In genomic region chr18:67628674-67629073, GRCh38 we compare ENCODE assay signal across 21 cellular contexts.
DNase-seq lines count a peak whose midpoint lies in the region; ATAC-seq, FAIRE-seq and TF ChIP-seq lines count a peak whose summit lies in the region.
"Had no signal": no experiment of that assay in that cellular context is flagged by ENCODE, and none has a peak within 500 bp of the region (broad histone marks: within the 10 kb centered on the region; RNA-seq: fewer than 3 reads in every experiment).

No MANE protein-coding gene starts in this region.

- H3K36me3 Mint-ChIP-seq in GM23338 (ENCODE audit: low read depth), result no peaks in the 10 kb centered on the region
- H3K36me3 Mint-ChIP-seq: CD14-positive monocyte; CD8-positive, alpha-beta T cell had no signal

- H3K27me3 ChIP-seq in GM23338 (ENCODE audit: insufficient read depth) (no peaks in the 10 kb centered on the region), small intestine (ENCODE audit: control insufficient read depth in 2 of 2, insufficient read depth in 2 of 2, low read length in 2 of 2) (no peaks in the 10 kb centered on the region)

- WGBS in small intestine, 3 donors, result 65 to 67% (median 66%) methylated on average over 7 of the region's 7 CpGs

- H3K36me3 ChIP-seq in GM23338 (ENCODE audit: insufficient read depth) (no peaks in the 10 kb centered on the region), small intestine (ENCODE audit: control insufficient read depth in 2 of 2, insufficient read depth in 2 of 2, low read length in 2 of 2) (no peaks in the 10 kb centered on the region)

- H2AFZ ChIP-seq in GM23338, result peak overlapping the region; percentile 9; the same call in 1 of the 2 replicates

- peaks cover 6% of the 10 kb centered on the region for H3K27me3 Mint-ChIP-seq in GM23338 (ENCODE audit: insufficient read depth, low read depth, poor library complexity)

- no peak for FAIRE-seq in small intestine (lab: Jason Lieb, UNC)
- FAIRE-seq: A549, GM12878, GM18507, H1, HTR-8/SVneo had no signal

- H3K9me3 Mint-ChIP-seq in GM23338, result no peaks in the 10 kb centered on the region
- H3K9me3 Mint-ChIP-seq: CD8-positive, alpha-beta T cell; HFFc6 had no signal

- no peaks in the 10 kb centered on the region for H3K9me2 ChIP-seq in GM23338 (ENCODE audit: insufficient read depth)

- intact Hi-C loops in Right ventricle myocardium inferior (cut with DNase I), result no loop called here

- H3K4me3 Mint-ChIP-seq in GM23338, result no peak overlapping the region
- H3K4me3 Mint-ChIP-seq: CD14-positive monocyte; CD8-positive, alpha-beta T cell; HFFc6 had no signal

- H3K9me3 ChIP-seq in small intestine (ENCODE audit: control insufficient read depth, low read depth), result no peaks in the 10 kb centered on the region
- H3K9me3 ChIP-seq: A549 had no signal

- H4K20me1 ChIP-seq in GM23338 (replicated peaks; ENCODE audit: insufficient read depth), result no peaks in the 10 kb centered on the region

- no peaks in the 10 kb centered on the region for H3K79me2 ChIP-seq in GM23338 (replicated peaks; ENCODE audit: insufficient read depth)

- no peaks in the 10 kb centered on the region for H3F3A ChIP-seq in GM23338 (replicated peaks; ENCODE audit: low read depth)

- H3K4me3 ChIP-seq in GM23338 (no peak overlapping the region), fibroblast of villous mesenchyme (ENCODE audit: low read depth, low read length) (no peak overlapping the region), small intestine (ENCODE audit: low read depth in 1 of 2, low read length in 2 of 2) (no peak overlapping the region)
- H3K4me3 ChIP-seq: A549, GM12878 had no signal

- ATAC-seq in GM23338 (no peak), HG03571 (IDR thresholded peaks at IDR 0.05; ENCODE audit: unreplicated experiment) (no peak), Right ventricle myocardium inferior (no peak)
- ATAC-seq: A549; CD8-positive, alpha-beta T cell; GM12878 had no signal

- H3K27ac Mint-ChIP-seq in GM23338, result peak overlapping the region; percentile 40; the same call in 1 of the 2 replicates
- H3K27ac Mint-ChIP-seq: CD14-positive monocyte; CD8-positive, alpha-beta T cell; HFFc6 had no signal

- H3K27ac ChIP-seq in GM23338 (ENCODE audit: low read depth) (no peak overlapping the region), small intestine (ENCODE audit: low read depth in 1 of 2, low read length in 1 of 2) (no peak overlapping the region)
- H3K27ac ChIP-seq: A549 had no signal

- H3K4me1 ChIP-seq in GM23338 (ENCODE audit: insufficient read depth), result peaks cover 47% of the 10 kb centered on the region
- no peaks in the 10 kb centered on the region for H3K4me1 ChIP-seq in small intestine (ENCODE audit: control insufficient read depth in 2 of 2, insufficient read depth in 1 of 2, low read depth in 1 of 2, low read length in 1 of 2)
- H3K4me1 ChIP-seq: A549 had no signal

- H3K4me1 Mint-ChIP-seq in GM23338, result peaks cover 43% of the 10 kb centered on the region
- H3K4me1 Mint-ChIP-seq: CD14-positive monocyte had no signal

- TF ChIP-seq CTCF in GM23338 (conservative IDR thresholded peaks at IDR 0.05; ENCODE audit: low read depth in 2 of 2) (no peak), fibroblast of villous mesenchyme (IDR thresholded peaks at IDR 0.05; ENCODE audit: insufficient read depth, low read depth, low read length) (no peak)

- DNase-seq in GM23338 (ENCODE audit: low spot score) (no peak), HuH-7.5 (ENCODE audit: low spot score) (peak; percentile 6), fibroblast of villous mesenchyme (ENCODE audit: low read depth) (peak; percentile 99), small intestine (peak; percentile 9), Right ventricle myocardium inferior (ENCODE audit: missing footprints) (no peak), NOMO-1 treated with DMSO at 0.1 percent for 48 hours (lab: John Stamatoyannopoulos, UW; ENCODE audit: unreplicated experiment) (no peak), SHP77 treated with DMSO at 0.1 percent for 48 hours (lab: John Stamatoyannopoulos, UW) (no peak)
- DNase-seq: CD8-positive, alpha-beta T cell; COR-L47; DMS 273 treated with DMSO at 0.1 percent for 48 hours; HCEC 1CT; HFFc6; IMR-90; KBM-7 had no signal

- no peak overlapping the region for H3K4me2 ChIP-seq in GM23338
- H3K4me2 ChIP-seq: A549 had no signal

TF ChIP-seq in GM23338, 12 proteins besides CTCF, POLR2A, EP300 and RAD21 (continues in another document):
- TF ChIP-seq JUNB (IDR thresholded peaks at IDR 0.05; ENCODE audit: unreplicated experiment) (no peak), NANOG (IDR thresholded peaks at IDR 0.05; ENCODE audit: borderline replicate concordance) (no peak), ZNF331 (CRISPR knock-in tag; IDR thresholded peaks at IDR 0.05; ENCODE audit: low read depth) (no peak), EZH2 (IDR thresholded peaks at IDR 0.05; ENCODE audit: low read depth, unreplicated experiment) (no peak), ZNF114 (CRISPR knock-in tag; IDR thresholded peaks at IDR 0.05) (no peak), STAT1 (IDR thresholded peaks at IDR 0.05; ENCODE audit: unreplicated experiment) (no peak), ZNF462 (CRISPR knock-in tag; IDR thresholded peaks at IDR 0.05) (no peak), POLR2AphosphoS5 (IDR thresholded peaks at IDR 0.05; ENCODE audit: low read depth) (no peak), CREB1 (CRISPR knock-in tag; IDR thresholded peaks at IDR 0.05; ENCODE audit: low read depth) (no peak)

Comparison
In these comparisons a context has a peak if more than half of its experiments do, and no peak if none do; other contexts are left out.
1. DNase-seq: peak in HuH-7.5 (single experiment), fibroblast of villous mesenchyme (single experiment) and small intestine (single experiment); none in GM23338 (single experiment), Right ventricle myocardium inferior (single experiment), NOMO-1 treated with DMSO at 0.1 percent for 48 hours (single experiment) and SHP77 treated with DMSO at 0.1 percent for 48 hours (single experiment).